Comparison of ENCODE assay signal across 8 cellular contexts in the genomic region with DNA sequence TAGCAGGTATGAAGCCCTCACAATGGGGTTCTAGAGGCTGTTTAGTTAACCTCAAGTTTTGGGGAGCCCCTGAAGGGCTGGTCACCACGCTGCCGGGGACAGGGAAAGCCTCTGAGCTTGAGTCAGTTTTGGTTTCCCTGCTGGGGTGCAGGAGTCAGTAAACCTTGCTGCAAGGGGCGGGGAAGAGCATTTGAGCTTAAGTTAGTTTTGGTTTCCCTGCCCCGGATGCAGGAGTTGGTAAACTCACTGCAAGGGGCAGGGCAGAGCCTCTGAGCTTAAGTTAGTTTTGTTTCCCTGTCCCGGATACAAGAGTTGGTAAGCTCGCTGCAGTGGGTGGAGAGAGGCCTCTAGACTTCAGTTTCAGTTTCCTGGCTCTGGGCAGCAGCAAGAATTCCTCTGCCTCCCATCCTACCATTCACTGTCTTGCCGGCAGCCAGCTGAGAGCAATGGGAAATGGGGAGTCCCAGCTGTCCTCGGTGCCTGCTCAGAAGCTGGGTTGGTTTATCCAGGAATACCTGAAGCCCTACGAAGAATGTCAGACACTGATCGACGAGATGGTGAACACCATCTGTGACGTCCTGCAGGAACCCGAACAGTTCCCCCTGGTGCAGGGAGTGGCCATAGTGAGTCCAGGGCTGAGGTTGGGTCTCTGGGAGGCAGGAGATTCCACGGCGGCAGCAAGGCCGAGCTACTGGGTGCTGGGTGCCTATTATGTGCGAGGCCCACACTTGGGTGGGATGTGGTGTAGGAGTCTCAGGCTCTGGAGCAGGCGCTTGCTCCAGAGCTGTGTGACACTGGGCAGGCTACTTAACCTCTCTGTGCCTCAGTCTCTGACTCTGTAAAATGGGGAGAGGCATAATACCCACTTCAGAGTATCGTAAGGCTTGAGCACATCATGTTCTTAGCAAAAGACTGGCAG. TPM values are rescaled to one million over a fixed set of nuclear protein-coding genes. Genes with fewer than 3 reads are reported as not detected.
A peak's percentile ranks its signal among the peaks of the same experiment; 100 is the strongest.
DNase-seq lines count a peak whose midpoint lies in the region; ATAC-seq and TF ChIP-seq lines count a peak whose summit lies in the region.

Gene OAS2 (plus strand): TSS at position 357 of the 919 bp plus-strand sequence. CDS start 90 bp downstream, at position 447.

- H3K4me3 ChIP-seq in AG10803 (ENCODE audit: low read length) (peak within 1 kb of the TSS; percentile 62), BE2C (ENCODE audit: low read depth, low read length) (no peak within 1 kb of the TSS)

- no peaks in the 10 kb centered on the region for H3K36me3 ChIP-seq in BE2C

- H3K9me3 ChIP-seq in BE2C, result no peaks in the 10 kb centered on the region

- DNase-seq in AG10803 (ENCODE audit: low read depth), result peak; percentile 84
- peak; percentile 82 for DNase-seq in activated CD4-positive, alpha-beta T cell treated with anti-CD3 and anti-CD28 coated beads for 1 hour
- peak; percentile 42 for DNase-seq in dedifferentiated amniotic fluid mesenchymal stem cell (ENCODE audit: extremely low spot score)
- DNase-seq in midbrain (lab: John Stamatoyannopoulos, UW), result peak; percentile 12
- DNase-seq in stimulated activated CD8-positive, alpha-beta memory T cell treated with anti-CD3 and anti-CD28 coated beads, Interleukin-7, amount 100 ng/mL, for 4 hours (ENCODE audit: low read depth in 2 of 2), result peak; percentile 66 to 76
- no peak for DNase-seq in BE2C

- TF ChIP-seq CTCF in AG10803 (conservative IDR thresholded peaks at IDR 0.05; ENCODE audit: low read length), result no peak
- TF ChIP-seq CTCF in BE2C (IDR thresholded peaks at IDR 0.05; ENCODE audit: low read depth, low read length), result no peak

- H3K27me3 ChIP-seq in BE2C, result no peaks in the 10 kb centered on the region

- peak; percentile 84 for ATAC-seq in GM19351 (IDR thresholded peaks at IDR 0.05; ENCODE audit: unreplicated experiment)
- ATAC-seq in HG03520 (IDR thresholded peaks at IDR 0.05; ENCODE audit: unreplicated experiment), result peak; percentile 82

- peaks cover 5% of the 10 kb centered on the region for H3K4me1 ChIP-seq in BE2C

RNA-seq across cellular contexts. Expression of gene OAS2, which starts in this region (rescaled TPM):
- polyA plus RNA-seq in BE2C (2012; ENCODE audit: insufficient read depth, insufficient read length, low read depth), result not detected
